22 cellular contexts compared by ENCODE assay signal in genomic region chr2:168528016-168528415, GRCh38.
DNase-seq lines count a peak whose midpoint lies in the region; ATAC-seq and TF ChIP-seq lines count a peak whose summit lies in the region.
"Had no signal": no experiment of that assay in that cellular context is flagged by ENCODE, and none has a peak within 500 bp of the region (broad histone marks: within the 10 kb centered on the region; RNA-seq: fewer than 3 reads in every experiment).

No MANE protein-coding gene starts in this region.

- no peaks in the 10 kb centered on the region for H3K36me3 Mint-ChIP-seq in GM23338 (ENCODE audit: low read depth)
- H3K36me3 Mint-ChIP-seq: CD8-positive, alpha-beta memory T cell had no signal

- no peak overlapping the region for H3K27ac Mint-ChIP-seq in GM23338
- H3K27ac Mint-ChIP-seq: activated naive CD4-positive, alpha-beta T cell treated with anti-CD3 and anti-CD28 coated beads, Interleukin-2, amount 10 ng/mL, durations not matched to agents 7 days and 5 days; activated T-cell treated with anti-CD3 and anti-CD28 coated beads, Interleukin-2, amount 50 U/mL, for 72 hours; CD8-positive, alpha-beta memory T cell; stimulated activated naive CD8-positive, alpha-beta T cell treated with anti-CD3 and anti-CD28 coated beads, Interleukin-15, amount 100 ng/mL, for 72 hours had no signal

- H3K9me2 ChIP-seq in GM23338 (ENCODE audit: insufficient read depth) = no peaks in the 10 kb centered on the region; the same call in 1 of the 2 replicates

- no peak for TF ChIP-seq CTCF in AG10803 (conservative IDR thresholded peaks at IDR 0.05; ENCODE audit: low read length)
- TF ChIP-seq CTCF in gastrocnemius medialis (IDR thresholded peaks at IDR 0.05 in 4 of 5, conservative IDR thresholded peaks at IDR 0.05 in 1 of 5) = no peak
- TF ChIP-seq CTCF in GM23338 (conservative IDR thresholded peaks at IDR 0.05; ENCODE audit: low read depth in 2 of 2) = no peak

- H3F3A ChIP-seq in GM23338 (replicated peaks; ENCODE audit: low read depth) = no peaks in the 10 kb centered on the region

- H3K4me3 ChIP-seq in AG10803 (ENCODE audit: low read length) (no peak overlapping the region), gastrocnemius medialis (no peak overlapping the region), GM23338 (no peak overlapping the region)
- H3K4me3 ChIP-seq: upper lobe of left lung had no signal

- H3K27me3 Mint-ChIP-seq in GM23338 (ENCODE audit: insufficient read depth, low read depth, poor library complexity) = no peaks in the 10 kb centered on the region
- H3K27me3 Mint-ChIP-seq: activated naive CD4-positive, alpha-beta T cell treated with anti-CD3 and anti-CD28 coated beads, Interleukin-2, amount 10 ng/mL, durations not matched to agents 7 days and 5 days; naive thymus-derived CD8-positive, alpha-beta T cell; stimulated activated naive CD8-positive, alpha-beta T cell treated with anti-CD3 and anti-CD28 coated beads, Interleukin-15, amount 100 ng/mL, for 72 hours; T-cell had no signal

- H3K4me1 ChIP-seq in gastrocnemius medialis (peaks cover 53 to 74% of the 10 kb centered on the region in 2 donors), GM23338 (ENCODE audit: insufficient read depth) (peaks cover 25% of the 10 kb centered on the region)

- no peak overlapping the region for H3K4me3 Mint-ChIP-seq in GM23338
- H3K4me3 Mint-ChIP-seq: activated naive CD4-positive, alpha-beta T cell treated with anti-CD3 and anti-CD28 coated beads, Interleukin-2, amount 10 ng/mL, durations not matched to agents 7 days and 5 days; activated T-cell treated with anti-CD3 and anti-CD28 coated beads, Interleukin-2, amount 50 U/mL, for 72 hours; CD8-positive, alpha-beta memory T cell; naive thymus-derived CD8-positive, alpha-beta T cell; stimulated activated naive CD8-positive, alpha-beta T cell treated with anti-CD3 and anti-CD28 coated beads, Interleukin-15, amount 100 ng/mL, for 72 hours; T-cell had no signal

- no peaks in the 10 kb centered on the region for H3K9me3 Mint-ChIP-seq in GM23338
- H3K9me3 Mint-ChIP-seq: activated naive CD4-positive, alpha-beta T cell treated with anti-CD3 and anti-CD28 coated beads, Interleukin-2, amount 10 ng/mL, durations not matched to agents 7 days and 5 days; activated T-cell treated with anti-CD3 and anti-CD28 coated beads, Interleukin-2, amount 50 U/mL, for 72 hours; CD8-positive, alpha-beta memory T cell; naive thymus-derived CD8-positive, alpha-beta T cell; T-cell had no signal

- H3K36me3 ChIP-seq in gastrocnemius medialis (no peaks in the 10 kb centered on the region), GM23338 (ENCODE audit: insufficient read depth) (no peaks in the 10 kb centered on the region)
- H3K36me3 ChIP-seq: upper lobe of left lung had no signal

- peaks cover 45% of the 10 kb centered on the region for H3K4me1 Mint-ChIP-seq in GM23338

- no peak for ATAC-seq in gastrocnemius medialis
- ATAC-seq in GM23338 = no peak
- ATAC-seq: activated T-cell treated with anti-CD3 and anti-CD28 coated beads, Interleukin-2, amount 50 U/mL, for 72 hours; naive thymus-derived CD8-positive, alpha-beta T cell; stimulated activated naive CD8-positive, alpha-beta T cell treated with anti-CD3 and anti-CD28 coated beads, Interleukin-15, amount 100 ng/mL, for 72 hours; T-cell had no signal

- 0 out of 2 replicates have a peak, but pooled peaks cover 5% of the 10 kb centered on the region for H4K20me1 ChIP-seq in GM23338 (replicated peaks; ENCODE audit: insufficient read depth)

- DNase-seq in AG10803 (ENCODE audit: low read depth) = peak; percentile 49
- peak; percentile 33 for DNase-seq in MV-4-11 (lab: John Stamatoyannopoulos, UW)
- DNase-seq in dedifferentiated amniotic fluid mesenchymal stem cell (ENCODE audit: extremely low spot score) = peak; percentile 33
- no peak for DNase-seq in gastrocnemius medialis
- DNase-seq in GM23338 (ENCODE audit: low spot score) = no peak
- DNase-seq in NCI-H2029 (lab: John Stamatoyannopoulos, UW) = no peak
- no peak for DNase-seq in substantia nigra (lab: John Stamatoyannopoulos, UW)
- DNase-seq: activated naive CD4-positive, alpha-beta T cell treated with anti-CD3 and anti-CD28 coated beads, Interleukin-2, amount 10 ng/mL, durations not matched to agents 7 days and 5 days; activated T-cell treated with anti-CD3 and anti-CD28 coated beads, Interleukin-2, amount 50 U/mL, for 72 hours; caudate nucleus; CD8-positive, alpha-beta memory T cell; foreskin melanocyte; KBM-7; kidney glomerular epithelial cell; naive thymus-derived CD8-positive, alpha-beta T cell; NCI-H146; NCI-H2171; NCI-H526; SHP77 treated with DMSO at 0.1 percent for 48 hours; stimulated activated naive CD8-positive, alpha-beta T cell treated with anti-CD3 and anti-CD28 coated beads, Interleukin-15, amount 100 ng/mL, for 72 hours; T-cell; upper lobe of left lung had no signal

- in situ Hi-C loops in gastrocnemius medialis (cut with MboI; ENCODE audit: low sequenced_read_pairs in 4 of 4) = no loop called here

- no peak overlapping the region for H3K4me2 ChIP-seq in GM23338

- intact Hi-C loops in gastrocnemius medialis (cut with DNase I; ENCODE audit: low total_unique reads) = no loop called here

- peaks cover 94% of the 10 kb centered on the region for H3K79me2 ChIP-seq in GM23338 (replicated peaks; ENCODE audit: insufficient read depth)

- H2AFZ ChIP-seq in GM23338 = no peak overlapping the region

- H3K9me3 ChIP-seq in gastrocnemius medialis = no peaks in the 10 kb centered on the region
- H3K9me3 ChIP-seq: upper lobe of left lung had no signal

- H3K27me3 ChIP-seq in gastrocnemius medialis (no peaks in the 10 kb centered on the region), GM23338 (ENCODE audit: insufficient read depth) (no peaks in the 10 kb centered on the region)
- H3K27me3 ChIP-seq: upper lobe of left lung had no signal

- H3K27ac ChIP-seq in gastrocnemius medialis (peak overlapping the region; percentile 38 to 93 (median 58)), GM23338 (ENCODE audit: low read depth) (no peak overlapping the region), substantia nigra (ENCODE audit: low read depth, low read length, poor library complexity, severe bottlenecking) (no peak overlapping the region)

- TF ChIP-seq POLR2A in gastrocnemius medialis (IDR thresholded peaks at IDR 0.05) = no peak

TF ChIP-seq in GM23338, 12 proteins besides CTCF, POLR2A, EP300 and RAD21:
- TF ChIP-seq NANOG (IDR thresholded peaks at IDR 0.05; ENCODE audit: borderline replicate concordance) (no peak), ETS1 (IDR thresholded peaks at IDR 0.05) (no peak), CREB1 (CRISPR knock-in tag; IDR thresholded peaks at IDR 0.05; ENCODE audit: low read depth) (no peak), JUNB (IDR thresholded peaks at IDR 0.05; ENCODE audit: unreplicated experiment) (no peak), EZH2 (IDR thresholded peaks at IDR 0.05; ENCODE audit: low read depth, unreplicated experiment) (no peak), POLR2AphosphoS5 (IDR thresholded peaks at IDR 0.05; ENCODE audit: low read depth) (no peak)

Comparison
In these comparisons a context has a peak if more than half of its experiments do, and no peak if none do; other contexts are left out.
1. DNase-seq: peak in AG10803 (single experiment), MV-4-11 (single experiment) and dedifferentiated amniotic fluid mesenchymal stem cell (single experiment); none in gastrocnemius medialis (0 of 2), GM23338 (single experiment), NCI-H2029 (single experiment) and substantia nigra (0 of 49).
2. H3K27ac ChIP-seq: peak in gastrocnemius medialis (4 of 4); none in GM23338 (single experiment) and substantia nigra (single experiment).